21 cellular contexts compared by ENCODE assay signal in the genomic region with DNA sequence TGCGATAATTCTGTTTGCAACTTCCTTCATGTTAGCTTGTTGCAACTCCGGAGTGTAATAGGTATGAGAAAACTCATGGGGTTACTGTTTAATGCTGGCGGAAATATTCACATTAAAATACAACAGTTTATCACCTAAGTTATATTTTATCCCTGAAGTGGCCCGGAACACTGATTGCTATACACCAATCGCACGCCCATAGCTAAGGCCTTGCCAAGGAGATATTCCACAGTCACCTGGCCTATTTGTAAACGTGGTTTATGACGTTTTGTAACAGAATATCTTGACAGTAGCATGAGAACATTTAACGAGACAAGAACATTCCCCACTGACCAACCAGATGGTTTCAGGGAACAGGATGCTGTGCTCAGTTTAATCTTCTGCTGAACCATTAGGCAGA. TPM values are rescaled to one million over a fixed set of nuclear protein-coding genes. Genes with fewer than 3 reads are reported as not detected.
A peak's percentile ranks its signal among the peaks of the same experiment; 100 is the strongest.
DNase-seq lines count a peak whose midpoint lies in the region; ATAC-seq, FAIRE-seq and TF ChIP-seq lines count a peak whose summit lies in the region.
"Had no signal": no experiment of that assay in that cellular context is flagged by ENCODE, and none has a peak within 500 bp of the region (broad histone marks: within the 10 kb centered on the region; RNA-seq: fewer than 3 reads in every experiment).

No MANE protein-coding gene starts in this region.

- H3K9me3 ChIP-seq in WERI-Rb-1 (ENCODE audit: severe bottlenecking), result no peaks in the 10 kb centered on the region
- no peaks in the 10 kb centered on the region for H3K9me3 ChIP-seq in keratinocyte (ENCODE audit: control insufficient read depth, low read depth, low read length)
- H3K9me3 ChIP-seq in mucosa of rectum (ENCODE audit: control insufficient read depth in 2 of 2, low read length in 2 of 2), result no peaks in the 10 kb centered on the region
- H3K9me3 ChIP-seq: HAP-1 had no signal

- no peaks in the 10 kb centered on the region for H4K20me1 ChIP-seq in keratinocyte (ENCODE audit: control insufficient read depth, extremely low read depth, insufficient read depth, low read length)
- H4K20me1 ChIP-seq: BLaER1 treated with 17β-estradiol and CSF1 and Interleukin-3, amounts not matched to agents 10 nM and 100 nM had no signal

- in situ Hi-C loops in G401 (cut with HindIII; ENCODE audit: low sequenced_read_pairs), result no loop called here

- H3K27ac ChIP-seq in WERI-Rb-1 (no peak overlapping the region), keratinocyte (ENCODE audit: control insufficient read depth, insufficient read depth, low read length) (no peak overlapping the region), mucosa of rectum (ENCODE audit: low read depth in 2 of 2, low read length in 2 of 2) (peak overlapping the region; percentile 42 to 52)
- H3K27ac ChIP-seq: BLaER1 treated with 17β-estradiol and CSF1 and Interleukin-3, amounts not matched to agents 10 nM and 100 nM; HL-60 had no signal

- no peaks in the 10 kb centered on the region for H3K4me1 ChIP-seq in keratinocyte (ENCODE audit: control insufficient read depth, extremely low read depth, insufficient read depth, low read length)
- no peaks in the 10 kb centered on the region for H3K4me1 ChIP-seq in mucosa of rectum (ENCODE audit: control insufficient read depth in 2 of 2, insufficient read depth in 2 of 2, low read length in 2 of 2)
- H3K4me1 ChIP-seq: HAP-1 had no signal

- H2AFZ ChIP-seq in keratinocyte (ENCODE audit: control insufficient read depth, low read length), result no peak overlapping the region

- H3K4me3 ChIP-seq in WERI-Rb-1 (ENCODE audit: low read depth, low read length) (no peak overlapping the region), keratinocyte (ENCODE audit: control insufficient read depth in 2 of 3, extremely low read depth in 1 of 3, insufficient read depth in 2 of 3, low read depth in 1 of 3, low read length in 3 of 3) (no peak overlapping the region), mucosa of rectum (ENCODE audit: low read length in 2 of 2) (no peak overlapping the region)
- H3K4me3 ChIP-seq: BLaER1 treated with 17β-estradiol and CSF1 and Interleukin-3, amounts not matched to agents 10 nM and 100 nM; GM12878; HAP-1 had no signal

- ATAC-seq in HG02970 (IDR thresholded peaks at IDR 0.05; ENCODE audit: low FRiP score, unreplicated experiment) (no peak), GM19023 (IDR thresholded peaks at IDR 0.05; ENCODE audit: unreplicated experiment) (no peak), GM21737 (IDR thresholded peaks at IDR 0.05; ENCODE audit: unreplicated experiment) (no peak)
- ATAC-seq: CD8-positive, alpha-beta T cell; GM12878 had no signal

- H3K4me2 ChIP-seq in keratinocyte (ENCODE audit: control insufficient read depth, extremely low read depth, insufficient read depth, low read depth, low read length), result no peak overlapping the region
- H3K4me2 ChIP-seq: BLaER1 treated with 17β-estradiol and CSF1 and Interleukin-3, amounts not matched to agents 10 nM and 100 nM had no signal

- no peaks in the 10 kb centered on the region for H3K36me3 ChIP-seq in WERI-Rb-1
- H3K36me3 ChIP-seq in keratinocyte (ENCODE audit: control insufficient read depth in 2 of 2, extremely low read depth in 1 of 2, insufficient read depth in 2 of 2, low read length in 2 of 2), result no peaks in the 10 kb centered on the region
- H3K36me3 ChIP-seq in mucosa of rectum (ENCODE audit: control insufficient read depth in 2 of 2, insufficient read depth in 2 of 2, low read length in 2 of 2), result no peaks in the 10 kb centered on the region
- H3K36me3 ChIP-seq: HAP-1 had no signal

- no peaks in the 10 kb centered on the region for H3K9me1 ChIP-seq in keratinocyte (ENCODE audit: control insufficient read depth, extremely low read depth, insufficient read depth, low read length)

- DNase-seq in G401 (ENCODE audit: low spot score), result peak; percentile 15
- peak; percentile 30 for DNase-seq in WERI-Rb-1
- no peak for DNase-seq in keratinocyte (ENCODE audit: low read depth, low spot score)
- DNase-seq in LoVo (ENCODE audit: low spot score), result no peak
- DNase-seq: Calu3; CD8-positive, alpha-beta T cell; DMS79 treated with DMSO at 0.1 percent for 48 hours; GOT3; KBM-7 had no signal

- H3K9ac ChIP-seq in keratinocyte (ENCODE audit: control insufficient read depth, extremely low read depth, insufficient read depth, low read length) (no peak overlapping the region), mucosa of rectum (ENCODE audit: low read depth in 1 of 2, low read length in 2 of 2) (no peak overlapping the region)
- H3K9ac ChIP-seq: BLaER1 treated with 17β-estradiol and CSF1 and Interleukin-3, amounts not matched to agents 10 nM and 100 nM had no signal

- no peaks in the 10 kb centered on the region for H3K79me2 ChIP-seq in keratinocyte (ENCODE audit: control insufficient read depth, insufficient read depth, low read length)

- dilution Hi-C loops in keratinocyte (cut with MboI; ENCODE audit: extremely low pct_ligation_motif_present, low sequenced_read_pairs), result no loop called here

- H3K27me3 ChIP-seq in WERI-Rb-1 (ENCODE audit: insufficient read depth, low read depth, severe bottlenecking) (no peaks in the 10 kb centered on the region), keratinocyte (ENCODE audit: control insufficient read depth, extremely low read depth, insufficient read depth, low read length) (no peaks in the 10 kb centered on the region), mucosa of rectum (ENCODE audit: control insufficient read depth in 2 of 2, insufficient read depth in 2 of 2, low read length in 2 of 2) (no peaks in the 10 kb centered on the region)
- H3K27me3 ChIP-seq: BLaER1 treated with 17β-estradiol and CSF1 and Interleukin-3, amounts not matched to agents 10 nM and 100 nM had no signal

- FAIRE-seq in keratinocyte (lab: Jason Lieb, UNC), result peak; percentile 29
- FAIRE-seq: GM12878, GM19239 had no signal

- no peak for TF ChIP-seq CTCF in WERI-Rb-1 (IDR thresholded peaks at IDR 0.05; ENCODE audit: low read depth, low read length)
- TF ChIP-seq CTCF in keratinocyte (optimal IDR thresholded peaks at IDR 0.05 in 1 of 3, IDR thresholded peaks at IDR 0.05 in 1 of 3, conservative IDR thresholded peaks at IDR 0.05 in 1 of 3; ENCODE audit: extremely low read depth in 1 of 3, insufficient read depth in 2 of 3, low read length in 3 of 3), result no peak

RNA-seq across cellular contexts. Expression of a gene that starts 23.2 kb away (rescaled TPM):
- not detected in 2 replicates for total RNA-seq in G401 (2014; rRNA removed; shearing (Covaris generic))
- not detected in 3 replicates for polyA plus RNA-seq in keratinocyte
- not detected for polyA plus RNA-seq in keratinocyte (2011; ENCODE audit: low read depth)
- not detected in 2 replicates for polyA plus RNA-seq in keratinocyte (2011; cell fraction: cytosol; rRNA removed)
- polyA plus RNA-seq in keratinocyte (2011; cell fraction: nucleus; rRNA removed), result not detected in 2 replicates
- not detected in 2 replicates for polyA plus RNA-seq in keratinocyte (2012; ENCODE audit: low replicate concordance)
- polyA minus RNA-seq in keratinocyte, result not detected in 3 replicates
- polyA minus RNA-seq in keratinocyte (2011; cell fraction: cytosol; rRNA and poly(A)+ RNA removed), result not detected
- not detected in 2 replicates for polyA minus RNA-seq in keratinocyte (2011; cell fraction: nucleus; rRNA and poly(A)+ RNA removed)
- total RNA-seq: A172; B cell; Calu3; CD8-positive, alpha-beta T cell; GM12878; HT1080 had no signal
- polyA plus RNA-seq: GM12878 had no signal

Comparison
In these comparisons a context has a peak if more than half of its experiments do, and no peak if none do; other contexts are left out.
1. DNase-seq: peak in G401 (single experiment) and WERI-Rb-1 (single experiment); none in keratinocyte (single experiment) and LoVo (single experiment).
2. H3K27ac ChIP-seq: peak in mucosa of rectum (2 of 2); none in WERI-Rb-1 (single experiment) and keratinocyte (single experiment).